In the genomic region with DNA sequence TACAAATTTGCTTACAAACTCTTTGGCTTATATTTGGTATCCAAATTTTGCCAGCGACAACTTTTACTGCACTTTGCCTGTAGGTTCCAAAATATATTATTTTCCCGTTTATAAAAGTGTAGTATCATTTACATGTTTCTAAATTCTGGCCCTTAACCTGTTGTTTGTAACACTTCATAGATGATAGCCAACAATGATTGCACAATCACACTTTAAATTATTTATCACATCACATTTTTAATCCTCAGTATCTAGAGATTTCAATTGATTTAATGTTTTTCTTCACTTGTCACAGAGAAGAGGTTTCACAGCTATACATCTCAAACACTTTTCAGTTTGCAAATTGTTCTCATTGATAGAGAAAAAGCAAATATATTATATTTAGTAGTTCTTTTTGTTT, we compare ENCODE assay signal across 8 cellular contexts.
"Had no signal": no experiment of that assay in that cellular context is flagged by ENCODE, and none has a peak within 500 bp of the region (broad histone marks: within the 10 kb centered on the region; RNA-seq: fewer than 3 reads in every experiment).

No MANE protein-coding gene starts in this region.

- H3K4me3 ChIP-seq: GM23248 had no signal

- H2AFZ ChIP-seq: GM23248 had no signal

- H3K27ac ChIP-seq: GM23248, KMS-11 had no signal

- H3K4me2 ChIP-seq: KMS-11 had no signal

- FAIRE-seq: H54, HTR-8/SVneo had no signal

- DNase-seq: GM23248, GOT3, H9, HCEC 1CT, KBM-7 had no signal

- H3K9ac ChIP-seq: GM23248, KMS-11 had no signal
